ENCODE assay signal across 24 cellular contexts in the genomic region with DNA sequence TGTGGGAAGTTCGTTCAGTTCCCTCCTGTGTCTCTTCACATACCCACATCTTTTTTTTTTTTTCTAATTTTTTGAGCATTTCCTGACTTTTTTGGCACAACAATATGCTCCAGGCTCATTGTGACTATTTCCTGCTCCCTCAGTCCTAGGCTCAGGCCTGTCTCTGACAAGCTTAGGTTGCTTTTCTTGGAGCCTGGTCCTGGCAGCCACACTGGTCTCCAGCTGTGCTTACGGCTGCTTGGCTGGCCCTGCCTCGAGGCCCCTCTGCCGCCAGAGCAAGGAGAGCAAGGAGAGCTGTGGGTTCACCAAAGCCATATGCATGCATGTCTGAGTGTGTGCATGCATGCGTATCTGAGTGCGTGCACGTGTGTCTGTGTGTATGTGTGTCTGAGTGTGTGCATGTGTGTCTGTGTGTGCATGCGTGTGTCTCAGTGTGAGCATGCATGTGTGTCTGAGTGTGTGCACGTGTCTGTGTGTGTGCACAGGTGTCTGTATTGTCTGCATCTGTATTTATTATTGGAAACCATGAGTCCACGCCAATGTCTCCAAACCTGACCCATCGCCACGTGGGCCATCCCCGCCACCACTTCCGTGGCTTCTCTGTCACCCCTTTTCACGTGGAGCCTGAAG.
DNase-seq lines count a peak whose midpoint lies in the region; ATAC-seq and TF ChIP-seq lines count a peak whose summit lies in the region.
"Had no signal": no experiment of that assay in that cellular context is flagged by ENCODE, and none has a peak within 500 bp of the region (broad histone marks: within the 10 kb centered on the region; RNA-seq: fewer than 3 reads in every experiment).

No MANE protein-coding gene starts in this region.

- H3K14ac ChIP-seq in neuronal stem cell (ENCODE audit: low read length), result no peak overlapping the region

- H3K79me1 ChIP-seq in neuronal stem cell (ENCODE audit: low read depth, low read length), result no peaks in the 10 kb centered on the region

- WGBS in right cardiac atrium, result 67% methylated on average over 15 of the region's 15 CpGs
- no CpG with 5 or more reads among the region's 15 CpGs for WGBS in neuronal stem cell (ENCODE audit: extremely low coverage in 2 of 2, insufficient read length in 2 of 2, insufficient replicate concordance in 1 of 2), 2 donors

- no peak overlapping the region for H2BK12ac ChIP-seq in neuronal stem cell (ENCODE audit: low read length)

- H2BK120ac ChIP-seq in neuronal stem cell (ENCODE audit: low read depth, low read length), result no peak overlapping the region

- H3K23ac ChIP-seq in neuronal stem cell (ENCODE audit: low read depth, low read length, poor library complexity), result peak overlapping the region; percentile 70

- H3K36me3 ChIP-seq in right atrium auricular region, result no peaks in the 10 kb centered on the region
- H3K36me3 ChIP-seq in neuronal stem cell (replicated peaks in 1 of 2; ENCODE audit: control insufficient read depth in 2 of 2, insufficient read depth in 2 of 2, low read length in 2 of 2), result no peaks in the 10 kb centered on the region
- H3K36me3 ChIP-seq: BLaER1, Peyer's patch, SJSA1 had no signal

- H3K18ac ChIP-seq in neuronal stem cell (ENCODE audit: low read length), result peak overlapping the region; percentile 61

- H3K27me3 Mint-ChIP-seq in T-cell, result peaks cover 0 to 5% of the 10 kb centered on the region in 2 donors
- H3K27me3 Mint-ChIP-seq: CD4-positive, alpha-beta T cell; IgD-negative memory B cell had no signal

- CTCF ChIA-PET in T-cell (lab: Charles Lee), result no interaction called here

- intact Hi-C loops in Right ventricle myocardium inferior (cut with DNase I), result no loop called here
- intact Hi-C loops in right cardiac atrium (cut with DNase I), result no loop called here

- no peak overlapping the region for H3K4me3 ChIP-seq in right atrium auricular region
- no peak overlapping the region for H3K4me3 ChIP-seq in right cardiac atrium (ENCODE audit: low read length)
- no peak overlapping the region for H3K4me3 ChIP-seq in neuronal stem cell (ENCODE audit: low read length in 2 of 2)
- H3K4me3 ChIP-seq: BLaER1, Peyer's patch, SJSA1 had no signal

- no peaks in the 10 kb centered on the region for H3K4me1 ChIP-seq in right atrium auricular region
- no peaks in the 10 kb centered on the region for H3K4me1 ChIP-seq in right cardiac atrium (ENCODE audit: control insufficient read depth, insufficient read depth, low read length)
- peaks cover 0 to 2% of the 10 kb centered on the region in 2 donors for H3K4me1 ChIP-seq in neuronal stem cell (ENCODE audit: control insufficient read depth in 2 of 2, insufficient read depth in 1 of 2, low read depth in 1 of 2, low read length in 2 of 2)
- H3K4me1 ChIP-seq: BLaER1, Peyer's patch, SJSA1 had no signal

- H3K27me3 ChIP-seq in right atrium auricular region (no peaks in the 10 kb centered on the region), right cardiac atrium (ENCODE audit: control insufficient read depth, insufficient read depth) (no peaks in the 10 kb centered on the region), neuronal stem cell (ENCODE audit: control insufficient read depth in 3 of 3, insufficient read depth in 3 of 3, low read depth in 1 of 3, low read length in 3 of 3) (no peaks in the 10 kb centered on the region)
- H3K27me3 ChIP-seq: BLaER1, Peyer's patch, SJSA1 had no signal

- H2AK5ac ChIP-seq in neuronal stem cell (ENCODE audit: low read depth, low read length), result no peak overlapping the region

- H4K8ac ChIP-seq in neuronal stem cell (ENCODE audit: low read depth, low read length), result no peak overlapping the region

- no peak for TF ChIP-seq CTCF in right atrium auricular region (IDR thresholded peaks at IDR 0.05)

- H3K4me1 Mint-ChIP-seq in T-cell, result no peaks in the 10 kb centered on the region
- H3K4me1 Mint-ChIP-seq: IgD-negative memory B cell had no signal

- H3K4ac ChIP-seq in neuronal stem cell (ENCODE audit: low read length), result no peak overlapping the region

- H4K91ac ChIP-seq in neuronal stem cell (ENCODE audit: low read depth, low read length, poor library complexity), result no peak overlapping the region

- H3K36me3 Mint-ChIP-seq in T-cell, result no peaks in the 10 kb centered on the region
- H3K36me3 Mint-ChIP-seq: IgD-negative memory B cell had no signal

- no peaks in the 10 kb centered on the region for H3K9me3 Mint-ChIP-seq in T-cell
- H3K9me3 Mint-ChIP-seq: CD4-positive, alpha-beta T cell had no signal

- H3K4me2 ChIP-seq in neuronal stem cell (ENCODE audit: insufficient read depth, low read length, poor library complexity, severe bottlenecking), result no peak overlapping the region
- H3K4me2 ChIP-seq: BLaER1 had no signal

- ATAC-seq in Right ventricle myocardium inferior (peak; percentile 98), right cardiac atrium (peak; percentile 92 to 97), HG03521 (IDR thresholded peaks at IDR 0.05; ENCODE audit: unreplicated experiment) (no peak), HG02870 (IDR thresholded peaks at IDR 0.05; ENCODE audit: unreplicated experiment) (no peak), T-cell (replicated peaks in 1 of 4) (no peak), HG03280 (IDR thresholded peaks at IDR 0.05; ENCODE audit: unreplicated experiment) (no peak)

- H3K27ac Mint-ChIP-seq in T-cell, result no peak overlapping the region
- H3K27ac Mint-ChIP-seq: CD4-positive, alpha-beta T cell; IgD-negative memory B cell had no signal

- no peak overlapping the region for H2BK5ac ChIP-seq in neuronal stem cell (ENCODE audit: low read length)

- no peak overlapping the region for H2BK15ac ChIP-seq in neuronal stem cell (ENCODE audit: low read length)

- peak; percentile 81 for DNase-seq in Right ventricle myocardium inferior (ENCODE audit: missing footprints)
- DNase-seq in right atrium auricular region (ENCODE audit: low spot score), result no peak
- DNase-seq in right cardiac atrium, result peak; percentile 78 to 90 (median 89)
- no peak for DNase-seq in neuronal stem cell (ENCODE audit: low spot score)
- no peak for DNase-seq in T-cell
- DNase-seq: ACHN; CD4-positive, alpha-beta T cell; COR-L47; DMS79; MV-4-11; NCI-H1105 treated with DMSO at 0.1 percent for 48 hours; NCI-H2081; NCI-H2171; NCI-H345; NCI-H524; NCI-H774; Peyer's patch had no signal

- H3K27ac ChIP-seq in right atrium auricular region (no peak overlapping the region), right cardiac atrium (ENCODE audit: low read length) (no peak overlapping the region), neuronal stem cell (replicated peaks; ENCODE audit: low read length) (no peak overlapping the region)
- H3K27ac ChIP-seq: 22Rv1, BLaER1, Peyer's patch, SJSA1 had no signal

- no peak overlapping the region for H3K4me3 Mint-ChIP-seq in T-cell
- H3K4me3 Mint-ChIP-seq: CD4-positive, alpha-beta T cell; IgD-negative memory B cell had no signal

- no peak overlapping the region for H2AFZ ChIP-seq in neuronal stem cell (ENCODE audit: low read length)

- H3K9ac ChIP-seq in neuronal stem cell (ENCODE audit: low read depth, low read length, poor library complexity), result no peak overlapping the region
- H3K9ac ChIP-seq: BLaER1 had no signal

- no peaks in the 10 kb centered on the region for H3K9me3 ChIP-seq in right atrium auricular region
- H3K9me3 ChIP-seq in right cardiac atrium (ENCODE audit: control insufficient read depth, low read length), result no peaks in the 10 kb centered on the region
- H3K9me3 ChIP-seq in neuronal stem cell (replicated peaks in 1 of 2; ENCODE audit: control insufficient read depth in 2 of 2, insufficient read depth in 1 of 2, low read depth in 1 of 2, low read length in 2 of 2), result no peaks in the 10 kb centered on the region
- H3K9me3 ChIP-seq: BLaER1 had no signal

- POLR2A ChIA-PET in T-cell (lab: Charles Lee), result no interaction called here

Comparison
In these comparisons a context has a peak if more than half of its experiments do, and no peak if none do; other contexts are left out.
1. DNase-seq: peak in Right ventricle myocardium inferior (single experiment) and right cardiac atrium (3 of 3); none in right atrium auricular region (single experiment), neuronal stem cell (single experiment) and T-cell (0 of 34).
2. ATAC-seq: peak in Right ventricle myocardium inferior (single experiment) and right cardiac atrium (2 of 2); none in HG03521 (single experiment), HG02870 (single experiment), T-cell (0 of 4) and HG03280 (single experiment).